In genomic region chr20:48930878-48931277, GRCh38 we compare ENCODE assay signal across 19 cellular contexts. TPM values are rescaled to one million over a fixed set of nuclear protein-coding genes. Genes with fewer than 3 reads are reported as not detected.
DNase-seq lines count a peak whose midpoint lies in the region; ATAC-seq, FAIRE-seq and TF ChIP-seq lines count a peak whose summit lies in the region.
"Had no signal": no experiment of that assay in that cellular context is flagged by ENCODE, and none has a peak within 500 bp of the region (broad histone marks: within the 10 kb centered on the region; RNA-seq: fewer than 3 reads in every experiment).

No MANE protein-coding gene starts in this region.

- no peak overlapping the region for H2AFZ ChIP-seq in K562 (ENCODE audit: low read depth, low read length)
- H2AFZ ChIP-seq: GM23338 had no signal

- BruUV-seq in Panc1 (replicated peaks; lab: Mats Ljungman, UMichigan) (TSS peak; percentile 3), K562 (replicated peaks; lab: Mats Ljungman, UMichigan) (no TSS peak)

- DNase-seq in Panc1 (ENCODE audit: low read depth, low spot score) (no peak), K562 (ENCODE audit: extremely low read depth in 1 of 4, low spot score in 3 of 4) (peak in 1 of 4 experiments; percentile 43), suprapubic skin (ENCODE audit: low spot score in 2 of 2) (peak in 1 of 2 donors; percentile 35), NCI-H748 (lab: John Stamatoyannopoulos, UW; ENCODE audit: unreplicated experiment) (no peak), NCI-H774 (lab: John Stamatoyannopoulos, UW) (no peak), NCI-H1417 (lab: John Stamatoyannopoulos, UW) (no peak)
- DNase-seq: COR-L47, DMS153, EL, NCI-H1092 treated with DMSO at 0.1 percent for 48 hours, NCI-H1694 treated with DMSO at 0.1 percent for 48 hours, NCI-H2107, NCI-H345, NCI-H526 had no signal

- TF ChIP-seq RAD21 in K562 (CRISPR knock-in tag; conservative IDR thresholded peaks at IDR 0.05 in 1 of 2, IDR thresholded peaks at IDR 0.05 in 1 of 2), result no peak

- no peaks in the 10 kb centered on the region for H3K9me3 ChIP-seq in Panc1 (ENCODE audit: control insufficient read depth, insufficient read depth, low read depth, low read length)
- no peaks in the 10 kb centered on the region for H3K9me3 ChIP-seq in K562 (replicated peaks; ENCODE audit: control insufficient read depth, insufficient read depth, low read depth, low read length)
- no peaks in the 10 kb centered on the region for H3K9me3 ChIP-seq in gastroesophageal sphincter
- H3K9me3 ChIP-seq in suprapubic skin, result no peaks in the 10 kb centered on the region
- H3K9me3 ChIP-seq: SJSA1 had no signal

- FAIRE-seq in K562 (lab: Jason Lieb, UNC), result peak; percentile 51

- TF ChIP-seq EP300 in K562 (IDR thresholded peaks at IDR 0.05; ENCODE audit: low read length), result no peak
- no peak for TF ChIP-seq EP300 in gastroesophageal sphincter (IDR thresholded peaks at IDR 0.05)
- no peak for TF ChIP-seq EP300 in suprapubic skin (IDR thresholded peaks at IDR 0.05)

- H3K27me3 ChIP-seq in Panc1 (ENCODE audit: control insufficient read depth, insufficient read depth, low read length), result no peaks in the 10 kb centered on the region
- no peaks in the 10 kb centered on the region for H3K27me3 ChIP-seq in K562 (ENCODE audit: control insufficient read depth in 2 of 2, insufficient read depth in 2 of 2, low read length in 2 of 2)
- no peaks in the 10 kb centered on the region for H3K27me3 ChIP-seq in gastroesophageal sphincter
- H3K27me3 ChIP-seq in suprapubic skin, result no peaks in the 10 kb centered on the region
- H3K27me3 ChIP-seq: SJSA1 had no signal

- no peak for TF ChIP-seq POLR2A in K562 (conservative IDR thresholded peaks at IDR 0.05)
- no peak for TF ChIP-seq POLR2A in gastroesophageal sphincter (IDR thresholded peaks at IDR 0.05)
- TF ChIP-seq POLR2A in suprapubic skin (IDR thresholded peaks at IDR 0.05), result no peak

- TF ChIP-seq CTCF in Panc1 (IDR thresholded peaks at IDR 0.05) (no peak), K562 (IDR thresholded peaks at IDR 0.05 in 2 of 3, conservative IDR thresholded peaks at IDR 0.05 in 1 of 3; ENCODE audit: insufficient read depth in 2 of 3, low read depth in 1 of 3, low read length in 3 of 3) (no peak), gastroesophageal sphincter (IDR thresholded peaks at IDR 0.05) (no peak), suprapubic skin (IDR thresholded peaks at IDR 0.05) (no peak)

- H3K4me2 ChIP-seq in K562 (ENCODE audit: insufficient read depth, low read length), result peak overlapping the region; percentile 33; the same call in 1 of the 2 replicates
- H3K4me2 ChIP-seq: GM23338 had no signal

- H3K27ac ChIP-seq in Panc1 (ENCODE audit: low read length) (no peak overlapping the region), K562 (ENCODE audit: extremely low read depth, low read depth, low read length) (peak overlapping the region; percentile 36; the same call in 1 of the 3 replicates), gastroesophageal sphincter (peak overlapping the region in 3 of 4 donors; percentile 74 to 86 (median 83)), suprapubic skin (peak overlapping the region; percentile 10)
- H3K27ac ChIP-seq: RWPE1, SJSA1 had no signal

- H3K4me3 ChIP-seq in Panc1 (ENCODE audit: low read depth in 2 of 2, low read length in 2 of 2) (no peak overlapping the region), K562 (no peak overlapping the region), gastroesophageal sphincter (no peak overlapping the region), suprapubic skin (no peak overlapping the region)
- H3K4me3 ChIP-seq: GM23338, SJSA1 had no signal

- H3K9me1 ChIP-seq in K562 (ENCODE audit: control insufficient read depth, insufficient read depth, low read length), result no peaks in the 10 kb centered on the region

- 24% methylated on average over 7 of the region's 7 CpGs for WGBS in K562 (ENCODE audit: insufficient coverage, low coverage, missing lambda C conversion rate)
- 88 to 95% methylated on average over 3 to 7 of the region's 7 CpGs for whole genome bisulfite sequencing in gastroesophageal sphincter (ENCODE audit: low coverage in 1 of 2), 2 donors
- 87% methylated on average over 7 of the region's 7 CpGs for WGBS in suprapubic skin

- H3K36me3 ChIP-seq in Panc1 (ENCODE audit: control insufficient read depth, insufficient read depth, low read length) (no peaks in the 10 kb centered on the region), K562 (ENCODE audit: control insufficient read depth, insufficient read depth, low read length) (peaks cover 3% of the 10 kb centered on the region; the same call in 2 of the 3 replicates), gastroesophageal sphincter (no peaks in the 10 kb centered on the region), suprapubic skin (no peaks in the 10 kb centered on the region)
- H3K36me3 ChIP-seq: SJSA1 had no signal

- POLR2A ChIA-PET in Panc1 (lab: Charles Lee) (no interaction called here), K562 (lab: Yijun Ruan, JAX) (interaction anchor here (1.2 kb wide), 1 partner anchor 9 kb away, joined by 4 read pairs; no protein-coding TSS in a partner anchor)

- H3K79me2 ChIP-seq in K562 (ENCODE audit: control insufficient read depth, insufficient read depth, low read length), result peaks cover 72% of the 10 kb centered on the region

- peaks cover 14% of the 10 kb centered on the region for H4K20me1 ChIP-seq in K562 (replicated peaks; ENCODE audit: control insufficient read depth, insufficient read depth, low read length)

- ATAC-seq in Panc1 (no peak), K562 (peak; percentile 16; the same call in 2 of the 3 replicates), gastroesophageal sphincter (no peak)
- ATAC-seq: GM23338, HCT116 had no signal

- in situ Hi-C loops in Panc1 (cut with HindIII; ENCODE audit: low pct_unique_long_range_greater_than_20kb, low sequenced_read_pairs) (no loop called here), K562 (cut with MboI) (no loop called here)

- CTCF ChIA-PET in Panc1 (lab: Charles Lee), result no interaction called here
- CTCF ChIA-PET in K562 (lab: Yijun Ruan, JAX; ENCODE audit: low intra/inter-chr PET ratio), result no interaction called here

- H3K4me1 ChIP-seq in Panc1 (ENCODE audit: control insufficient read depth, insufficient read depth, low read length) (no peaks in the 10 kb centered on the region), K562 (replicated peaks in 1 of 2; ENCODE audit: control insufficient read depth in 2 of 2, insufficient read depth in 2 of 2, low read length in 2 of 2) (peaks cover 22 to 29% of the 10 kb centered on the region in 2 experiments), gastroesophageal sphincter (peaks cover 0 to 79% (median 26%) of the 10 kb centered on the region in 3 donors), suprapubic skin (peaks cover 49% of the 10 kb centered on the region)

- peak overlapping the region; percentile 0 to 53; a peak in 1 of 4 replicates for H3K9ac ChIP-seq in K562 (ENCODE audit: insufficient read depth in 1 of 2, low read depth in 2 of 2, low read length in 2 of 2)

- intact Hi-C loops in Panc1 (cut with micrococcal nuclease; ENCODE audit: unreplicated experiment), result no loop called here
- intact Hi-C loops in K562 (cut with micrococcal nuclease), result no loop called here

TF ChIP-seq in K562, 482 proteins besides CTCF, POLR2A, EP300 and RAD21 (continues in another document):
- peak; percentile 52 for TF ChIP-seq CBFA2T3 (IDR thresholded peaks at IDR 0.05)
- no peak for TF ChIP-seq XRCC4 (IDR thresholded peaks at IDR 0.05; ENCODE audit: extremely low read depth, insufficient read depth, insufficient read length)
- no peak for TF ChIP-seq GTF3C2 (IDR thresholded peaks at IDR 0.05; ENCODE audit: borderline replicate concordance, extremely low read depth, insufficient read length)
- TF ChIP-seq EGR1 (conservative IDR thresholded peaks at IDR 0.05), result peak; percentile 53; the same call in 1 of the 2 replicates
- peak; percentile 16; the same call in 1 of the 2 replicates for TF ChIP-seq SMARCA4 (IDR thresholded peaks at IDR 0.05)

RNA-seq across cellular contexts. Expression of gene ARFGEF2, which starts 9.4 kb away (rescaled TPM):
- total RNA-seq in Panc1 (2021; ENCODE audit: unreplicated experiment) (36.6 TPM), K562 (2014; rRNA removed) (13.5 and 17.0 TPM in 2 replicates), K562 (2014; rRNA removed; fragmentation: Illumina TruSeq; extraction: Trizol) (17.8 and 18.7 TPM in 2 replicates), K562 (2015; rRNA removed; fragmentation: Illumina TruSeq; extraction: Trizol) (17.6 and 18.1 TPM in 2 replicates), K562 (2021) (16.8 and 18.8 TPM in 2 replicates), gastroesophageal sphincter (100 to 1,000 TPM in 1 of 4 donors, 10 to 100 TPM in 3; 42.6 to 101 (median 51.3) TPM), suprapubic skin (10 to 100 TPM; 29.9 to 84.7 (median 39.1) TPM)
- 17.6 TPM for polyA plus RNA-seq in Panc1 (2012; ENCODE audit: insufficient read length)
- total RNA-seq in K562 (2011; cell fraction: chromatin; rRNA removed; ENCODE audit: low replicate concordance), result 31.2 and 69.0 TPM in 2 replicates
- 19.2 and 25.7 TPM in 2 replicates for total RNA-seq in K562 (2011; cell fraction: nucleolus; rRNA removed)
- 20.0 and 31.2 TPM in 2 replicates for total RNA-seq in K562 (2011; cell fraction: nucleoplasm; rRNA removed)
- polyA plus RNA-seq in K562 (2011; rRNA removed) (10.1 and 13.5 TPM in 2 replicates), K562 (2014; fragmentation: Illumina TruSeq; extraction: Trizol) (12.7 and 13.7 TPM in 2 replicates), K562 (2014; fragmentation: Nextera tagmentation; extraction: Ambion mirVana) (1 to 10 TPM; 4.2 TPM), K562 (2014; rRNA removed) (9.1 and 9.4 TPM in 2 replicates)
- 5.8 and 7.7 TPM in 2 replicates for polyA plus RNA-seq in K562 (2011; cell fraction: cytosol; rRNA removed)
- 19.2 and 21.4 TPM in 2 replicates for polyA plus RNA-seq in K562 (2011; cell fraction: nucleus; rRNA removed)
- 9.0 and 9.8 TPM in 2 replicates for polyA plus RNA-seq in K562 (2012)
- 33.9 and 36.1 TPM in 2 replicates for polyA minus RNA-seq in K562 (2011; rRNA and poly(A)+ RNA removed)
- 12.8 and 16.2 TPM in 2 replicates for polyA minus RNA-seq in K562 (2011; cell fraction: cytosol; rRNA and poly(A)+ RNA removed)
- polyA minus RNA-seq in K562 (2011; cell fraction: nucleus; rRNA and poly(A)+ RNA removed), result 11.7 and 19.5 TPM in 2 replicates
